19 cellular contexts compared by ENCODE assay signal in genomic region chr5:113089653-113090335, GRCh38.
DNase-seq lines count a peak whose midpoint lies in the region; ATAC-seq and TF ChIP-seq lines count a peak whose summit lies in the region.
"Had no signal": no experiment of that assay in that cellular context is flagged by ENCODE, and none has a peak within 500 bp of the region (broad histone marks: within the 10 kb centered on the region; RNA-seq: fewer than 3 reads in every experiment).

No MANE protein-coding gene starts in this region.

- H3K9me3 ChIP-seq in CD8-positive, alpha-beta T cell (ENCODE audit: low read length) = no peaks in the 10 kb centered on the region
- no peaks in the 10 kb centered on the region for H3K9me3 ChIP-seq in heart right ventricle
- H3K9me3 ChIP-seq: upper lobe of left lung had no signal

- no peaks in the 10 kb centered on the region for H3K27me3 Mint-ChIP-seq in CD8-positive, alpha-beta T cell (ENCODE audit: low read depth)
- H3K27me3 Mint-ChIP-seq in osteocyte (ENCODE audit: unreplicated experiment) = no peaks in the 10 kb centered on the region

- no peak overlapping the region for H3K4me3 Mint-ChIP-seq in CD8-positive, alpha-beta T cell
- H3K4me3 Mint-ChIP-seq in osteocyte (ENCODE audit: unreplicated experiment) = no peak overlapping the region
- H3K4me3 Mint-ChIP-seq: activated B cell treated with CpG ODN at 0.5 μM for 24 hours; natural killer cell; stimulated activated memory B cell treated with anti-CD40 and anti-IgM and Interleukin-4, amounts not matched to agents 10 μg/mL and 1 μg/mL and 100 μg/mL, for 72 hours had no signal

- peaks cover 15% of the 10 kb centered on the region for H3K4me1 ChIP-seq in CD8-positive, alpha-beta T cell (ENCODE audit: insufficient read depth, low read length)
- peaks cover 6 to 89% (median 58%) of the 10 kb centered on the region in 9 donors for H3K4me1 ChIP-seq in heart right ventricle

- WGBS in heart right ventricle, 2 donors = 36 to 46% methylated on average over 6 of the region's 6 CpGs

- H3K27ac ChIP-seq in CD8-positive, alpha-beta T cell (ENCODE audit: low read depth, low read length) = no peak overlapping the region
- H3K27ac ChIP-seq in heart right ventricle = peak overlapping the region; percentile 1 to 72 (median 58)
- H3K27ac ChIP-seq: PC-9, upper lobe of left lung had no signal

- POLR2A ChIA-PET in CD8-positive, alpha-beta T cell (lab: Charles Lee) = interaction anchor here (1.1 kb wide), 1 partner anchor 93 kb away, joined by 3 read pairs; no protein-coding TSS in a partner anchor

- no peak for ATAC-seq in CD8-positive, alpha-beta T cell
- ATAC-seq in heart right ventricle (peak in 6 of 8 donors; percentile 37 to 68 (median 47)), HG03039 (IDR thresholded peaks at IDR 0.05; ENCODE audit: unreplicated experiment) (no peak), GM21367 (IDR thresholded peaks at IDR 0.05; ENCODE audit: unreplicated experiment) (no peak)
- ATAC-seq: natural killer cell; stimulated activated memory B cell treated with anti-CD40 and anti-IgM and Interleukin-4, amounts not matched to agents 10 μg/mL and 1 μg/mL and 100 μg/mL, for 72 hours had no signal

- TF ChIP-seq CTCF in CD8-positive, alpha-beta T cell (IDR thresholded peaks at IDR 0.05) = no peak
- TF ChIP-seq CTCF in heart right ventricle (IDR thresholded peaks at IDR 0.05) (no peak), osteocyte (IDR thresholded peaks at IDR 0.05) (no peak)

- peaks cover 25% of the 10 kb centered on the region for H3K4me1 Mint-ChIP-seq in CD8-positive, alpha-beta T cell (ENCODE audit: low read depth)
- peaks cover 22% of the 10 kb centered on the region for H3K4me1 Mint-ChIP-seq in osteocyte (ENCODE audit: unreplicated experiment)
- H3K4me1 Mint-ChIP-seq: activated B cell treated with CpG ODN at 0.5 μM for 24 hours; natural killer cell; stimulated activated memory B cell treated with anti-CD40 and anti-IgM and Interleukin-4, amounts not matched to agents 10 μg/mL and 1 μg/mL and 100 μg/mL, for 72 hours had no signal

- intact Hi-C loops in CD8-positive, alpha-beta T cell (cut with DNase I, micrococcal nuclease) = loop anchor here in 1 of 2 experiments (5.0 kb wide), 1 partner anchor 32 kb away; no protein-coding TSS in a partner anchor
- intact Hi-C loops in heart right ventricle (cut with DNase I) = loop anchor here in 6 of 10 donors (5.0 to 10.0 kb wide), 5 partner anchors 113 to 205 kb away; no protein-coding TSS in a partner anchor
- intact Hi-C loops in posterior vena cava (cut with DNase I) = no loop called here

- no peaks in the 10 kb centered on the region for H3K27me3 ChIP-seq in CD8-positive, alpha-beta T cell (ENCODE audit: insufficient read depth, low read length)
- no peaks in the 10 kb centered on the region for H3K27me3 ChIP-seq in heart right ventricle
- H3K27me3 ChIP-seq: upper lobe of left lung had no signal

- peaks cover 6% of the 10 kb centered on the region for H3K36me3 Mint-ChIP-seq in CD8-positive, alpha-beta T cell
- H3K36me3 Mint-ChIP-seq in osteocyte (ENCODE audit: unreplicated experiment) = no peaks in the 10 kb centered on the region
- H3K36me3 Mint-ChIP-seq: natural killer cell; stimulated activated memory B cell treated with anti-CD40 and anti-IgM and Interleukin-4, amounts not matched to agents 10 μg/mL and 1 μg/mL and 100 μg/mL, for 72 hours had no signal

- no peaks in the 10 kb centered on the region for H3K36me3 ChIP-seq in CD8-positive, alpha-beta T cell (ENCODE audit: insufficient read depth, low read length)
- H3K36me3 ChIP-seq in heart right ventricle = peaks cover 0 to 30% (median 0%) of the 10 kb centered on the region in 9 donors
- H3K36me3 ChIP-seq: upper lobe of left lung had no signal

- DNase-seq in CD8-positive, alpha-beta T cell = no peak
- DNase-seq in astrocyte of the hippocampus (ENCODE audit: low read depth, low spot score) (peak; percentile 49), heart right ventricle (peak; percentile 23 to 31), osteocyte (ENCODE audit: extremely low spot score, unreplicated experiment) (no peak), posterior vena cava (ENCODE audit: low spot score) (no peak), dedifferentiated amniotic fluid mesenchymal stem cell (ENCODE audit: extremely low spot score) (no peak)
- DNase-seq: activated B cell treated with CpG ODN at 0.5 μM for 24 hours; activated naive CD4-positive, alpha-beta T cell treated with anti-CD3 and anti-CD28 coated beads, Interleukin-2, amount 50 U/mL, for 16 hours; caudate nucleus; kidney; natural killer cell; NCI-H187 treated with DMSO at 0.1 percent for 48 hours; NCI-H526; PC-9; small intestine; upper lobe of left lung had no signal

- peak overlapping the region; percentile 34 for H3K27ac Mint-ChIP-seq in CD8-positive, alpha-beta T cell
- H3K27ac Mint-ChIP-seq in osteocyte (ENCODE audit: unreplicated experiment) = peak overlapping the region; percentile 65
- H3K27ac Mint-ChIP-seq: activated B cell treated with CpG ODN at 0.5 μM for 24 hours; natural killer cell; stimulated activated memory B cell treated with anti-CD40 and anti-IgM and Interleukin-4, amounts not matched to agents 10 μg/mL and 1 μg/mL and 100 μg/mL, for 72 hours had no signal

- no peaks in the 10 kb centered on the region for H3K9me3 Mint-ChIP-seq in CD8-positive, alpha-beta T cell
- no peaks in the 10 kb centered on the region for H3K9me3 Mint-ChIP-seq in osteocyte (ENCODE audit: unreplicated experiment)
- H3K9me3 Mint-ChIP-seq: activated B cell treated with CpG ODN at 0.5 μM for 24 hours; natural killer cell; stimulated activated memory B cell treated with anti-CD40 and anti-IgM and Interleukin-4, amounts not matched to agents 10 μg/mL and 1 μg/mL and 100 μg/mL, for 72 hours had no signal

- H3K4me3 ChIP-seq in CD8-positive, alpha-beta T cell (ENCODE audit: low read depth, low read length) = no peak overlapping the region
- H3K4me3 ChIP-seq in heart right ventricle = no peak overlapping the region
- H3K4me3 ChIP-seq: PC-9, upper lobe of left lung had no signal

- CTCF ChIA-PET in CD8-positive, alpha-beta T cell (lab: Charles Lee) = interaction anchor here (1.1 to 1.4 kb wide), 5 partner anchors 9 to 240 kb away, joined by 3 to 5 read pairs (median 3); no protein-coding TSS in a partner anchor

Comparison
In these comparisons a context has a peak if more than half of its experiments do, and no peak if none do; other contexts are left out.
1. ATAC-seq: peak in heart right ventricle (6 of 8); none in CD8-positive, alpha-beta T cell (single experiment), HG03039 (single experiment) and GM21367 (single experiment).
2. DNase-seq: peak in astrocyte of the hippocampus (single experiment) and heart right ventricle (2 of 2); none in CD8-positive, alpha-beta T cell (0 of 7), osteocyte (single experiment), posterior vena cava (single experiment) and dedifferentiated amniotic fluid mesenchymal stem cell (single experiment).
3. intact Hi-C loops: an anchor here in heart right ventricle (5.0 to 10.0 kb wide); none called in posterior vena cava.